10 cellular contexts compared by ENCODE assay signal in the genomic region with DNA sequence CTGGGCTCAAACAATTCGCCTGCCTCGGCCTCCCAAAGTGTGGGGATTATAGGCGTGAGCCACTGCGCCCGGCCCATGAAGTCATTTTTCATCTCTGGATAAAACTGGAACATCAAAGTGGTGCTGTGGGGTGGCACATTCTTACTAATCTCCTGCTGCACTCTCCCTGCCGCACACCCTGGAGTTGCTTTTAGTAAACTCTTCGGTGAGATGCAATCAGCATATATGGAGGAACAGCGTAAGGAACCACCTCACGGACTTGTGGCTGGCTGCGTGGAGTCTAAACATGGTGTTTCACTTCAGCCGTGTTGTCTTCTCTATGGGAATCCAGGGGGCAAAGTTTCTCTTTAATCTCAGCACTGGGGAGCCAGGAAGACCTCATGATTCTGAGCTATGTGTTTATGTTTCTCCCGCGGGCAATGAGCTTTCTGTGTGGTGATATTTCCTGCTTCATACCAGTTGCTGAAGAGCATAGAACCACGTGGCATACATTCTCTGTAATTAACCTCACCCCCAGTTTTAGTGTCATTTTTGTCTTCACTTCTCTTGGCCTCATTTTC. TPM values are rescaled to one million over a fixed set of nuclear protein-coding genes. Genes with fewer than 3 reads are reported as not detected.
A peak's percentile ranks its signal among the peaks of the same experiment; 100 is the strongest.
DNase-seq lines count a peak whose midpoint lies in the region; ATAC-seq and TF ChIP-seq lines count a peak whose summit lies in the region.
"Had no signal": no experiment of that assay in that cellular context is flagged by ENCODE, and none has a peak within 500 bp of the region (broad histone marks: within the 10 kb centered on the region; RNA-seq: fewer than 3 reads in every experiment).

No MANE protein-coding gene starts in this region.

- ATAC-seq in HG02759 (IDR thresholded peaks at IDR 0.05; ENCODE audit: unreplicated experiment) (peak; percentile 18), HG02798 (IDR thresholded peaks at IDR 0.05; ENCODE audit: poor library complexity, unreplicated experiment) (no peak), GM18870 (IDR thresholded peaks at IDR 0.05; ENCODE audit: unreplicated experiment) (no peak)

- DNase-seq in CD14-positive monocyte (ENCODE audit: low spot score), result no peak
- peak; percentile 69 for DNase-seq in activated naive CD4-positive, alpha-beta T cell treated with anti-CD3 and anti-CD28 coated beads, Interleukin-2, amount 10 ng/mL, durations not matched to agents 7 days and 5 days
- DNase-seq in ecto neural progenitor cell (ENCODE audit: low spot score), result no peak
- no peak for DNase-seq in lower leg skin (ENCODE audit: low spot score in 2 of 2)
- DNase-seq: GDM1 had no signal

- H3K36me3 ChIP-seq in mucosa of rectum (ENCODE audit: control insufficient read depth in 2 of 2, insufficient read depth in 2 of 2, low read length in 2 of 2), result no peaks in the 10 kb centered on the region

- H3K9me3 Mint-ChIP-seq in CD14-positive monocyte, result peaks cover 0 to 1% (median 0%) of the 10 kb centered on the region in 7 donors
- H3K9me3 Mint-ChIP-seq in activated naive CD4-positive, alpha-beta T cell treated with anti-CD3 and anti-CD28 coated beads, Interleukin-2, amount 10 ng/mL, durations not matched to agents 7 days and 5 days, result no peaks in the 10 kb centered on the region

- H3K27me3 Mint-ChIP-seq in CD14-positive monocyte (ENCODE audit: low read depth in 3 of 3), result peaks cover 3 to 9% (median 3%) of the 10 kb centered on the region in 3 donors
- H3K27me3 Mint-ChIP-seq in activated naive CD4-positive, alpha-beta T cell treated with anti-CD3 and anti-CD28 coated beads, Interleukin-2, amount 10 ng/mL, durations not matched to agents 7 days and 5 days, result peaks cover 4% of the 10 kb centered on the region

- peaks cover 35 to 40% of the 10 kb centered on the region in 2 donors for H3K4me1 ChIP-seq in mucosa of rectum (ENCODE audit: control insufficient read depth in 2 of 2, insufficient read depth in 2 of 2, low read length in 2 of 2)
- H3K4me1 ChIP-seq: parathyroid adenoma had no signal

- H3K27ac Mint-ChIP-seq in CD14-positive monocyte, result peak overlapping the region in 2 of 7 donors; percentile 31 to 83
- H3K27ac Mint-ChIP-seq in activated naive CD4-positive, alpha-beta T cell treated with anti-CD3 and anti-CD28 coated beads, Interleukin-2, amount 10 ng/mL, durations not matched to agents 7 days and 5 days, result peak overlapping the region; percentile 96

- no peaks in the 10 kb centered on the region for H3K27me3 ChIP-seq in mucosa of rectum (ENCODE audit: control insufficient read depth in 2 of 2, insufficient read depth in 2 of 2, low read length in 2 of 2)

- H3K9ac ChIP-seq in mucosa of rectum (ENCODE audit: low read depth in 1 of 2, low read length in 2 of 2), result peak overlapping the region; percentile 23 to 52
- H3K9ac ChIP-seq: parathyroid adenoma had no signal

- H3K27ac ChIP-seq in mucosa of rectum (ENCODE audit: low read depth in 2 of 2, low read length in 2 of 2), result peak overlapping the region; percentile 61 to 87
- H3K27ac ChIP-seq: parathyroid adenoma had no signal

- no peaks in the 10 kb centered on the region for H3K9me3 ChIP-seq in mucosa of rectum (ENCODE audit: control insufficient read depth in 2 of 2, low read length in 2 of 2)

- TF ChIP-seq CTCF in CD14-positive monocyte (IDR thresholded peaks at IDR 0.05) (no peak), lower leg skin (IDR thresholded peaks at IDR 0.05) (no peak)

- intact Hi-C loops in CD14-positive monocyte (cut with micrococcal nuclease) (no loop called here), lower leg skin (cut with DNase I; ENCODE audit: low total_unique reads) (no loop called here)

- no peak for TF ChIP-seq POLR2A in lower leg skin (IDR thresholded peaks at IDR 0.05)

- H3K4me1 Mint-ChIP-seq in CD14-positive monocyte, result peaks cover 68% of the 10 kb centered on the region
- H3K4me1 Mint-ChIP-seq in activated naive CD4-positive, alpha-beta T cell treated with anti-CD3 and anti-CD28 coated beads, Interleukin-2, amount 10 ng/mL, durations not matched to agents 7 days and 5 days, result peaks cover 61% of the 10 kb centered on the region

- H3K36me3 Mint-ChIP-seq in CD14-positive monocyte, result no peaks in the 10 kb centered on the region
- peaks cover 42% of the 10 kb centered on the region for H3K36me3 Mint-ChIP-seq in activated naive CD4-positive, alpha-beta T cell treated with anti-CD3 and anti-CD28 coated beads, Interleukin-2, amount 10 ng/mL, durations not matched to agents 7 days and 5 days

- CTCF ChIA-PET in activated naive CD4-positive, alpha-beta T cell treated with anti-CD3 and anti-CD28 coated beads, Interleukin-2, amount 10 ng/mL, durations not matched to agents 7 days and 5 days (lab: Charles Lee), result interaction anchor here (0.7 to 2.5 kb wide), 6 partner anchors 10 to 117 kb away, joined by 4 to 9 read pairs (median 4); no protein-coding TSS in a partner anchor

- WGBS in lower leg skin, 2 donors, result 64 to 65% methylated on average over 14 of the region's 14 CpGs

- H3K4me3 ChIP-seq in mucosa of rectum (ENCODE audit: low read length in 2 of 2) (peak overlapping the region; percentile 34 to 55), lower leg skin (ENCODE audit: low read depth, poor library complexity, severe bottlenecking) (no peak overlapping the region)

- H3K4me3 Mint-ChIP-seq in CD14-positive monocyte, result peak overlapping the region; percentile 61 to 83
- H3K4me3 Mint-ChIP-seq in activated naive CD4-positive, alpha-beta T cell treated with anti-CD3 and anti-CD28 coated beads, Interleukin-2, amount 10 ng/mL, durations not matched to agents 7 days and 5 days, result peak overlapping the region; percentile 93

RNA-seq across cellular contexts. Expression of gene RHOH, which starts 2.1 kb away (rescaled TPM):
- 1 to 10 TPM; 1.2 to 1.4 TPM for polyA plus RNA-seq in CD14-positive monocyte
- total RNA-seq in lower leg skin, result 1 to 10 TPM in 3 of 4 donors, not detected in 1; 1.5 to 3.4 (median 2.2) TPM
